19 cellular contexts compared by ENCODE assay signal in the genomic region with DNA sequence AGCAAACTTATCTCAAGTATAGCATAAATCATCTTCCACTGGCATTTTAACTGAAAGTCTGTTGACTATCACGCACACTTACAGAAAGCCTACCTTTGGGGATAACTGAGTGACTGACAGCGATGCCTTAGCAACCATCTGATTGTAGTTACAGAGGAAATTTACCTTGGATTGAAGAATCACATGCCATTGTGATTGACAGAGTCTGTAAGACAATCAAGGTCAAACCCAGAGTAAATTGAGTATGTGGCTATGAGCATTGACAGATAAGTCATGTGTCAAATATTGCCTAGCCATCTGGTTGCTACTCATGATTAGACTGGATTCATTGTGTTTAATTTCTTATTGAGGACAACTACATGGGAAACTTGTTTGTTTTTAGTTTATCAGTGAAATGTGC.
DNase-seq lines count a peak whose midpoint lies in the region; ATAC-seq, FAIRE-seq and TF ChIP-seq lines count a peak whose summit lies in the region.
"Had no signal": no experiment of that assay in that cellular context is flagged by ENCODE, and none has a peak within 500 bp of the region (broad histone marks: within the 10 kb centered on the region; RNA-seq: fewer than 3 reads in every experiment).

No MANE protein-coding gene starts in this region.

- H3K9me3 Mint-ChIP-seq in progenitor cell of endocrine pancreas (ENCODE audit: low read depth), result no peaks in the 10 kb centered on the region

- TF ChIP-seq POLR2A in A549 (IDR thresholded peaks at IDR 0.05; ENCODE audit: low read length), result no peak
- no peak for TF ChIP-seq POLR2A in suprapubic skin (IDR thresholded peaks at IDR 0.05)

- no peak for ATAC-seq in A549

- CTCF ChIA-PET in A549 (lab: Yijun Ruan, JAX), result no interaction called here

- H3K9me3 ChIP-seq in A549 (no peaks in the 10 kb centered on the region), hepatocyte (ENCODE audit: low read depth) (no peaks in the 10 kb centered on the region), suprapubic skin (no peaks in the 10 kb centered on the region)
- H3K9me3 ChIP-seq: HAP-1 had no signal

- FAIRE-seq in A549 (lab: Jason Lieb, UNC), result peak; percentile 56
- FAIRE-seq: GM19239, H54 had no signal

- H3K27ac ChIP-seq in A549 (no peak overlapping the region), hepatocyte (no peak overlapping the region), suprapubic skin (no peak overlapping the region)

- H3K36me3 Mint-ChIP-seq in progenitor cell of endocrine pancreas (ENCODE audit: insufficient read depth), result no peaks in the 10 kb centered on the region
- H3K36me3 Mint-ChIP-seq: CD4-positive, alpha-beta memory T cell had no signal

- H2AFZ ChIP-seq in hepatocyte, result no peak overlapping the region

- 13% methylated on average over 2 of the region's 2 CpGs for WGBS in A549 (ENCODE audit: missing lambda C conversion rate)
- WGBS in hepatocyte (ENCODE audit: low lambda C conversion rate, missing lambda C conversion rate), result 52% methylated on average over 2 of the region's 2 CpGs
- 66% methylated on average over 2 of the region's 2 CpGs for WGBS in suprapubic skin

- H3K27me3 ChIP-seq in hepatocyte (no peaks in the 10 kb centered on the region), suprapubic skin (no peaks in the 10 kb centered on the region)

- no peaks in the 10 kb centered on the region for H3K9me2 ChIP-seq in hepatocyte (replicated peaks; ENCODE audit: insufficient read depth)

- POLR2A ChIA-PET in A549 (lab: Yijun Ruan, JAX), result no interaction called here

- H3K4me3 Mint-ChIP-seq in progenitor cell of endocrine pancreas (ENCODE audit: low read depth), result peak overlapping the region; percentile 12
- H3K4me3 Mint-ChIP-seq: CD4-positive, alpha-beta memory T cell had no signal

- H3K36me3 ChIP-seq in hepatocyte (replicated peaks; ENCODE audit: insufficient read depth, low read depth) (no peaks in the 10 kb centered on the region), suprapubic skin (no peaks in the 10 kb centered on the region)
- H3K36me3 ChIP-seq: HAP-1 had no signal

- H3K79me2 ChIP-seq in hepatocyte, result no peaks in the 10 kb centered on the region

- DNase-seq in A549 (ENCODE audit: low read depth in 1 of 2, low spot score in 1 of 2), result no peak
- DNase-seq in SK-N-DZ (ENCODE audit: low spot score), result peak; percentile 7
- peak; percentile 6 for DNase-seq in hepatocyte (ENCODE audit: low spot score)
- DNase-seq in progenitor cell of endocrine pancreas (ENCODE audit: low spot score, unreplicated experiment), result no peak
- DNase-seq in stimulated activated naive CD4-positive, alpha-beta T cell (lab: John Stamatoyannopoulos, UW), result no peak
- DNase-seq in GM19240 (ENCODE audit: insufficient read length, low spot score), result no peak
- no peak for DNase-seq in suprapubic skin (ENCODE audit: low spot score in 2 of 2)
- DNase-seq: 8988T; C1 segment of cervical spinal cord; Calu3; CD4-positive, alpha-beta memory T cell; COR-L47; DMS53; DMS79 treated with DMSO at 0.1 percent for 48 hours; GF-D8; GOT3 had no signal

- H3K4me1 Mint-ChIP-seq in progenitor cell of endocrine pancreas (ENCODE audit: low read depth), result peaks cover 27% of the 10 kb centered on the region
- H3K4me1 Mint-ChIP-seq: CD4-positive, alpha-beta memory T cell had no signal

- TF ChIP-seq CTCF in A549 (IDR thresholded peaks at IDR 0.05) (no peak), hepatocyte (IDR thresholded peaks at IDR 0.05; ENCODE audit: poor library complexity) (no peak), progenitor cell of endocrine pancreas (IDR thresholded peaks at IDR 0.05; ENCODE audit: unreplicated experiment) (no peak), suprapubic skin (IDR thresholded peaks at IDR 0.05) (no peak)

- H4K20me1 ChIP-seq in hepatocyte (ENCODE audit: insufficient read depth, poor library complexity, severe bottlenecking), result no peaks in the 10 kb centered on the region

- TF ChIP-seq EP300 in A549 (IDR thresholded peaks at IDR 0.05), result no peak
- no peak for TF ChIP-seq EP300 in suprapubic skin (IDR thresholded peaks at IDR 0.05)

- H3K4me3 ChIP-seq in A549 (no peak overlapping the region), hepatocyte (no peak overlapping the region), suprapubic skin (no peak overlapping the region)
- H3K4me3 ChIP-seq: HAP-1 had no signal

- H3K4me2 ChIP-seq in A549, result no peak overlapping the region
- no peak overlapping the region for H3K4me2 ChIP-seq in hepatocyte

- H3K27me3 Mint-ChIP-seq in progenitor cell of endocrine pancreas, result no peaks in the 10 kb centered on the region
- H3K27me3 Mint-ChIP-seq: CD4-positive, alpha-beta memory T cell had no signal

- no peaks in the 10 kb centered on the region for H3K4me1 ChIP-seq in A549
- H3K4me1 ChIP-seq in hepatocyte (ENCODE audit: insufficient read depth), result no peaks in the 10 kb centered on the region
- no peaks in the 10 kb centered on the region for H3K4me1 ChIP-seq in suprapubic skin
- H3K4me1 ChIP-seq: HAP-1 had no signal

- TF ChIP-seq RAD21 in A549 (conservative IDR thresholded peaks at IDR 0.05 in 1 of 2, IDR thresholded peaks at IDR 0.05 in 1 of 2), result no peak

- no peak overlapping the region for H3K27ac Mint-ChIP-seq in progenitor cell of endocrine pancreas
- H3K27ac Mint-ChIP-seq: CD4-positive, alpha-beta memory T cell had no signal

TF ChIP-seq in A549, 52 proteins besides CTCF, POLR2A, EP300 and RAD21 (continues in another document):
- TF ChIP-seq, protein P1, sequence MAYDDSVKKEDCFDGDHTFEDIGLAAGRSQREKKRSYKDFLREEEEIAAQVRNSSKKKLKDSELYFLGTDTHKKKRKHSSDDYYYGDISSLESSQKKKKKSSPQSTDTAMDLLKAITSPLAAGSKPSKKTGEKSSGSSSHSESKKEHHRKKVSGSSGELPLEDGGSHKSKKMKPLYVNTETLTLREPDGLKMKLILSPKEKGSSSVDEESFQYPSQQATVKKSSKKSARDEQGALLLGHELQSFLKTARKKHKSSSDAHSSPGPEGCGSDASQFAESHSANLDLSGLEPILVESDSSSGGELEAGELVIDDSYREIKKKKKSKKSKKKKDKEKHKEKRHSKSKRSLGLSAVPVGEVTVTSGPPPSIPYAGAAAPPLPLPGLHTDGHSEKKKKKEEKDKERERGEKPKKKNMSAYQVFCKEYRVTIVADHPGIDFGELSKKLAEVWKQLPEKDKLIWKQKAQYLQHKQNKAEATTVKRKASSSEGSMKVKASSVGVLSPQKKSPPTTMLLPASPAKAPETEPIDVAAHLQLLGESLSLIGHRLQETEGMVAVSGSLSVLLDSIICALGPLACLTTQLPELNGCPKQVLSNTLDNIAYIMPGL (CRISPR knock-in tag; IDR thresholded peaks at IDR 0.05; ENCODE audit: borderline replicate concordance), result no peak
- TF ChIP-seq FOSB (CRISPR knock-in tag; IDR thresholded peaks at IDR 0.05) (no peak), MAZ (IDR thresholded peaks at IDR 0.05; ENCODE audit: borderline replicate concordance, low read depth, low read length) (no peak), FOXS1 (CRISPR knock-in tag; IDR thresholded peaks at IDR 0.05) (no peak), MAFK (IDR thresholded peaks at IDR 0.05; ENCODE audit: partially characterized antibody) (no peak), REST (IDR thresholded peaks at IDR 0.05) (no peak), RNF2 (IDR thresholded peaks at IDR 0.05; ENCODE audit: borderline replicate concordance, low read depth) (no peak), CEBPB (IDR thresholded peaks at IDR 0.05) (no peak), BHLHE40 (IDR thresholded peaks at IDR 0.05; ENCODE audit: low read depth, low read length) (no peak)
- TF ChIP-seq, protein P2, sequence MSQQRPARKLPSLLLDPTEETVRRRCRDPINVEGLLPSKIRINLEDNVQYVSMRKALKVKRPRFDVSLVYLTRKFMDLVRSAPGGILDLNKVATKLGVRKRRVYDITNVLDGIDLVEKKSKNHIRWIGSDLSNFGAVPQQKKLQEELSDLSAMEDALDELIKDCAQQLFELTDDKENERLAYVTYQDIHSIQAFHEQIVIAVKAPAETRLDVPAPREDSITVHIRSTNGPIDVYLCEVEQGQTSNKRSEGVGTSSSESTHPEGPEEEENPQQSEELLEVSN (IDR thresholded peaks at IDR 0.05; ENCODE audit: borderline replicate concordance, low read depth), result no peak
- TF ChIP-seq, protein P3, sequence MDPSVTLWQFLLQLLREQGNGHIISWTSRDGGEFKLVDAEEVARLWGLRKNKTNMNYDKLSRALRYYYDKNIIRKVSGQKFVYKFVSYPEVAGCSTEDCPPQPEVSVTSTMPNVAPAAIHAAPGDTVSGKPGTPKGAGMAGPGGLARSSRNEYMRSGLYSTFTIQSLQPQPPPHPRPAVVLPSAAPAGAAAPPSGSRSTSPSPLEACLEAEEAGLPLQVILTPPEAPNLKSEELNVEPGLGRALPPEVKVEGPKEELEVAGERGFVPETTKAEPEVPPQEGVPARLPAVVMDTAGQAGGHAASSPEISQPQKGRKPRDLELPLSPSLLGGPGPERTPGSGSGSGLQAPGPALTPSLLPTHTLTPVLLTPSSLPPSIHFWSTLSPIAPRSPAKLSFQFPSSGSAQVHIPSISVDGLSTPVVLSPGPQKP (IDR thresholded peaks at IDR 0.05; ENCODE audit: low read depth, low read length), result no peak

Comparison
In these comparisons a context has a peak if more than half of its experiments do, and no peak if none do; other contexts are left out.
1. DNase-seq: peak in SK-N-DZ (single experiment) and hepatocyte (single experiment); none in A549 (0 of 2), progenitor cell of endocrine pancreas (single experiment), stimulated activated naive CD4-positive, alpha-beta T cell (0 of 6), GM19240 (single experiment) and suprapubic skin (0 of 2).